Comparison of ENCODE assay signal across 1 cellular context in genomic region chr5:132777209-132778069, GRCh38.
TF ChIP-seq lines count a peak whose summit lies in the region.

SEPTIN8 (minus strand) TSS chr5:132777239; CDS start chr5:132777137, 102 bp downstream.

TF ChIP-seq in HepG2, 621 proteins besides CTCF, POLR2A, EP300 and RAD21 (continued from another document and continues in another):
- TF ChIP-seq ZBTB4 (CRISPR knock-in tag; IDR thresholded peaks at IDR 0.05; ENCODE audit: borderline replicate concordance) (peak; percentile 36; the same call in 1 of the 2 replicates), ZNF770 (CRISPR knock-in tag; IDR thresholded peaks at IDR 0.05) (no peak; the same call in 1 of the 2 replicates), MED13 (CRISPR knock-in tag; IDR thresholded peaks at IDR 0.05) (0 out of 2 replicates have a peak, but pooled peaks have one; percentile 22), HNF1B (CRISPR knock-in tag; IDR thresholded peaks at IDR 0.05) (0 out of 2 replicates have a peak, but pooled peaks have one; percentile 17), ZNF350 (CRISPR knock-in tag; IDR thresholded peaks at IDR 0.05; ENCODE audit: borderline replicate concordance, low read depth) (0 out of 2 replicates have a peak, but pooled peaks have one; percentile 32), HOXA3 (CRISPR knock-in tag; IDR thresholded peaks at IDR 0.05) (peak; percentile 44; the same call in 1 of the 2 replicates), ATF2 (CRISPR knock-in tag; IDR thresholded peaks at IDR 0.05) (peak; percentile 43; the same call in 1 of the 2 replicates), KDM5B (CRISPR knock-in tag; IDR thresholded peaks at IDR 0.05; ENCODE audit: borderline replicate concordance) (peak; percentile 47; the same call in 1 of the 2 replicates), ARID4A (CRISPR knock-in tag; IDR thresholded peaks at IDR 0.05; ENCODE audit: borderline replicate concordance) (peak; percentile 36; the same call in 1 of the 2 replicates), GABPB1 (CRISPR knock-in tag; IDR thresholded peaks at IDR 0.05) (peak; percentile 78), ZNF343 (CRISPR knock-in tag; IDR thresholded peaks at IDR 0.05) (no peak), ARHGAP35 (CRISPR knock-in tag; IDR thresholded peaks at IDR 0.05; ENCODE audit: borderline replicate concordance) (0 out of 2 replicates have a peak, but pooled peaks have one; percentile 43), ZBTB40 (IDR thresholded peaks at IDR 0.05) (no peak), ZBTB40 (CRISPR knock-in tag; IDR thresholded peaks at IDR 0.05) (peak; percentile 26; the same call in 1 of the 2 replicates), GFI1 (CRISPR knock-in tag; IDR thresholded peaks at IDR 0.05; ENCODE audit: borderline replicate concordance) (0 out of 2 replicates have a peak, but pooled peaks have one; percentile 37), ZNF777 (CRISPR knock-in tag; IDR thresholded peaks at IDR 0.05) (peak; percentile 95), ZNF44 (CRISPR knock-in tag; IDR thresholded peaks at IDR 0.05) (no peak), KLF16 (CRISPR knock-in tag; IDR thresholded peaks at IDR 0.05) (peak in 1 of 2 experiments; percentile 52; a peak in 1 of 4 replicates), GPBP1L1 (CRISPR knock-in tag; IDR thresholded peaks at IDR 0.05) (no peak), ZNF574 (CRISPR knock-in tag; IDR thresholded peaks at IDR 0.05) (peak; percentile 39), NRL (CRISPR knock-in tag; IDR thresholded peaks at IDR 0.05; ENCODE audit: borderline replicate concordance) (peak; percentile 59), CEBPG (CRISPR knock-in tag; IDR thresholded peaks at IDR 0.05) (peak; percentile 19; the same call in 1 of the 2 replicates), SMAD9 (CRISPR knock-in tag; IDR thresholded peaks at IDR 0.05) (no peak)
